In the genomic region with DNA sequence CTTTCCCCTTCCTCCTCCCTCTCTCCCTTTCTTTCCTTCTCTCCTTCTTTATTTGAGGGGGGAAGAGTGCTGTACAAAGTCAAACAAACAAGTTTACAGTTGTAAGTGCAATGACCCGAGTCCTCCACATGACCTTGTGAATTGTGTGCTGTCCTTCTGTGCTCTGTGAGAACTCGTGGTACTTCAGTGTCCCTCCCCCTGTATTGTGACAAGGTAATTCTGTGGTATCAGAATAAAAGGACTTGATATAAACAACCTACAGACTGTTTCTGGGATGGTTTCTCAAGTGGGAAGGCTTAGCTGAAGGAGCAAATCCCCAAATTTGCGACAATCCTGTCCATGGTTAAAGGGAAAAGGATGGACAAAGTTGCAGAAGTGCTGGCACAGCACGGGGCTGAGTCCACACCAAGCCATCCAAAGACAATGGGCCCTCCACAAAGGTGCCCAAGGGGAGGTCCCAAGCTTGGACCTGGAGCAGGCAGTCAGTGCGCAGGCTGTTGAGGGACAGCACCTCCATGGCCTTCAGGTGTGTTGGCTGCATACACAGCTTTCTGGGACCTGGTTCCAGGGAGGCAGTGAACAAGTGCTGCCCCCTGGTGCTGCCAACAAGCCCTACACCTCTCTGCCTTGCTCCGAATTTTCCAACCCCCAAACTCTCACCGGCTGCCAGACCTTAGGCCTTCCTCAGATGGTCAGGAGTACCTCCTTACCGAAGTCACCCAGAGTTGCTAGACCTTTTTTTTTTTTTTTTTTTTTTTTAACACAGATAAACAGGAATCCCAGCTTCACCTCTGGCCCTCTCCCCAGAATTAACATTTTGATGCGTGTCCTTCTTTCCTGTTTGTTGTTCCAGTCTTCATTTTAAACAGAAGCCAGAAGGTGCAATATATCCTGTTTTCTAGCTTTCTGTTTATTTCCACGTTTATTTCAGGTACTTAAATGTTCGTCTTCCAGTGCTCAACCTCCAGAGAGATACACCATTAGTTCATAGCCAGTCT, we compare ENCODE assay signal across 8 cellular contexts. TPM values are rescaled to one million over a fixed set of nuclear protein-coding genes. Genes with fewer than 3 reads are reported as not detected.
DNase-seq lines count a peak whose midpoint lies in the region; ATAC-seq and TF ChIP-seq lines count a peak whose summit lies in the region.

No MANE protein-coding gene starts in this region.

- in situ Hi-C loops in astrocyte of the spinal cord (cut with HindIII; ENCODE audit: low sequenced_read_pairs) = no loop called here

- H3K27ac Mint-ChIP-seq in immature natural killer cell = peak overlapping the region in 5 of 6 donors; percentile 38 to 86 (median 55)

- no peaks in the 10 kb centered on the region for H3K9me3 Mint-ChIP-seq in immature natural killer cell

- H3K27me3 Mint-ChIP-seq in immature natural killer cell (ENCODE audit: low read depth in 3 of 3) = peaks cover 0 to 7% (median 7%) of the 10 kb centered on the region in 3 donors

- no peaks in the 10 kb centered on the region for H3K36me3 Mint-ChIP-seq in immature natural killer cell

- H3K4me3 Mint-ChIP-seq in immature natural killer cell = peak overlapping the region; percentile 46 to 82 (median 73)

- H3K4me3 ChIP-seq in GM12875 (ENCODE audit: low read depth, low read length) = no peak overlapping the region
- no peak overlapping the region for H3K4me3 ChIP-seq in astrocyte of the spinal cord (ENCODE audit: low read depth, low read length)

- peak; percentile 63 for DNase-seq in SK-N-DZ (ENCODE audit: low spot score)
- DNase-seq in astrocyte of the spinal cord (ENCODE audit: low read depth, low spot score) = peak; percentile 57
- peak; percentile 58 to 64 (median 59) for DNase-seq in immature natural killer cell
- DNase-seq in stimulated activated CD4-positive, alpha-beta T cell treated with anti-CD3 and anti-CD28 coated beads, Interleukin-4, amount 100 ng/mL, for 1 hour = peak; percentile 74
- DNase-seq in NCI-H82 (lab: John Stamatoyannopoulos, UW) = no peak

- peaks cover 27 to 37% of the 10 kb centered on the region in 2 donors for H3K4me1 Mint-ChIP-seq in immature natural killer cell

- ATAC-seq in GM21825 (IDR thresholded peaks at IDR 0.05; ENCODE audit: unreplicated experiment) (no peak), GM21528 (IDR thresholded peaks at IDR 0.05; ENCODE audit: low FRiP score, unreplicated experiment) (no peak)

- TF ChIP-seq CTCF in GM12875 (IDR thresholded peaks at IDR 0.05; ENCODE audit: borderline replicate concordance, insufficient read depth, low read depth, low read length) (peak; percentile 90), astrocyte of the spinal cord (IDR thresholded peaks at IDR 0.05; ENCODE audit: low read depth, low read length) (peak; percentile 92)

RNA-seq across cellular contexts. Expression of a gene that starts 2.6 kb away (rescaled TPM):
- 57.0 and 60.5 TPM in 2 replicates for polyA plus RNA-seq in SK-N-DZ (2014; cell fraction: cytosol; rRNA removed)
- polyA plus RNA-seq in SK-N-DZ (2014; cell fraction: nucleus; rRNA removed) = 167 and 174 TPM in 2 replicates
- 100 to 1,000 TPM in 2 of 3 donors, 10 to 100 TPM in 1; 88.0 to 130 (median 121) TPM for polyA plus RNA-seq in immature natural killer cell

RNA-seq across cellular contexts. Expression of a gene that starts 17.7 kb away (rescaled TPM):
- 2.6 and 6.7 TPM in 2 replicates for polyA plus RNA-seq in SK-N-DZ (2014; cell fraction: cytosol; rRNA removed)
- polyA plus RNA-seq in SK-N-DZ (2014; cell fraction: nucleus; rRNA removed) = 96.5 and 100 TPM in 2 replicates
- polyA plus RNA-seq in immature natural killer cell = 1 to 10 TPM in 1 of 3 donors, under 1 TPM in 1, not detected in 1; 0.19 to 1.3 TPM

RNA-seq across cellular contexts. Expression of a gene that starts 17.8 kb away (rescaled TPM):
- polyA plus RNA-seq in SK-N-DZ (2014; cell fraction: cytosol; rRNA removed) = 14.9 and 15.5 TPM in 2 replicates
- polyA plus RNA-seq in SK-N-DZ (2014; cell fraction: nucleus; rRNA removed) = 48.4 and 67.6 TPM in 2 replicates
- polyA plus RNA-seq in immature natural killer cell = 10 to 100 TPM in 2 of 3 donors, 1 to 10 TPM in 1; 2.6 to 27.1 (median 11.8) TPM

RNA-seq across cellular contexts. Expression of a gene that starts 47.9 kb away (rescaled TPM):
- 0.44 and 0.86 TPM in 2 replicates for polyA plus RNA-seq in SK-N-DZ (2014; cell fraction: cytosol; rRNA removed)
- polyA plus RNA-seq in SK-N-DZ (2014; cell fraction: nucleus; rRNA removed) = 0.57 and 0.58 TPM in 2 replicates
- polyA plus RNA-seq in immature natural killer cell = 1 to 10 TPM in 2 of 3 donors, not detected in 1; 1.5 to 1.7 TPM

RNA-seq across cellular contexts. Expression of a gene that starts 52.2 kb away (rescaled TPM):
- 14.8 and 19.7 TPM in 2 replicates for polyA plus RNA-seq in SK-N-DZ (2014; cell fraction: cytosol; rRNA removed)
- 16.3 and 21.8 TPM in 2 replicates for polyA plus RNA-seq in SK-N-DZ (2014; cell fraction: nucleus; rRNA removed)
- polyA plus RNA-seq in immature natural killer cell = 10 to 100 TPM; 13.5 to 35.2 (median 32.5) TPM
